Comparison of ENCODE assay signal across 13 cellular contexts in the genomic region with DNA sequence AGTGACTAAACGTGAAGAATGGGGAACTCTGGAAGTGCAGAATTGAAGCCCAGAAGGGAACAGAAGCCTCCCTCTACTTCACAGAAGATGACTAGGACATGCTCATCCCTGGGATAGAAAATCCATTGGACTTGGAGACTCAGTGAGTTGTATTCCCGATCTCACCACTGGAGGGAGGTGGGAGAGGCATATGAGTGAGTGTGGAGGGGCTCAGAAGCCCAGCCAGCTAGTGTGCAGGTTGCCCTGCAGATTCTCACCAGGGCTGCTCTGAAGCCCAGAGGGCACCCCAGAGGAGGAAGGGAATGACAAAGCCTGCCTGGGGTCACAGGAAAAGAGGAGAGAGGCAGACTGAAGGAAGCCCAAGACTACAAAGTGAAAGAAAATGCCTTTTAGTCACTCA. TPM values are rescaled to one million over a fixed set of nuclear protein-coding genes. Genes with fewer than 3 reads are reported as not detected.
A peak's percentile ranks its signal among the peaks of the same experiment; 100 is the strongest.
DNase-seq lines count a peak whose midpoint lies in the region; ATAC-seq, FAIRE-seq and TF ChIP-seq lines count a peak whose summit lies in the region.
"Had no signal": no experiment of that assay in that cellular context is flagged by ENCODE, and none has a peak within 500 bp of the region (broad histone marks: within the 10 kb centered on the region; RNA-seq: fewer than 3 reads in every experiment).

No MANE protein-coding gene starts in this region.

- no peaks in the 10 kb centered on the region for H3K9me1 ChIP-seq in keratinocyte (ENCODE audit: control insufficient read depth, extremely low read depth, insufficient read depth, low read length)

- no peaks in the 10 kb centered on the region for H3K36me3 ChIP-seq in keratinocyte (ENCODE audit: control insufficient read depth in 2 of 2, extremely low read depth in 1 of 2, insufficient read depth in 2 of 2, low read length in 2 of 2)

- no peak overlapping the region for H3K4me3 ChIP-seq in keratinocyte (ENCODE audit: control insufficient read depth in 2 of 3, extremely low read depth in 1 of 3, insufficient read depth in 2 of 3, low read depth in 1 of 3, low read length in 3 of 3)

- no peaks in the 10 kb centered on the region for H3K79me2 ChIP-seq in keratinocyte (ENCODE audit: control insufficient read depth, insufficient read depth, low read length)

- TF ChIP-seq CTCF in AG09319 (IDR thresholded peaks at IDR 0.05; ENCODE audit: low read depth, low read length) (peak; percentile 13), keratinocyte (optimal IDR thresholded peaks at IDR 0.05 in 1 of 3, IDR thresholded peaks at IDR 0.05 in 1 of 3, conservative IDR thresholded peaks at IDR 0.05 in 1 of 3; ENCODE audit: extremely low read depth in 1 of 3, insufficient read depth in 2 of 3, low read length in 3 of 3) (peak; percentile 32 to 54 (median 40))

- dilution Hi-C loops in keratinocyte (cut with MboI; ENCODE audit: extremely low pct_ligation_motif_present, low sequenced_read_pairs): no loop called here

- H4K20me1 ChIP-seq in keratinocyte (ENCODE audit: control insufficient read depth, extremely low read depth, insufficient read depth, low read length): no peaks in the 10 kb centered on the region

- FAIRE-seq in keratinocyte (lab: Jason Lieb, UNC): no peak
- FAIRE-seq: GM18507 had no signal

- peaks cover 22% of the 10 kb centered on the region for H3K4me1 ChIP-seq in keratinocyte (ENCODE audit: control insufficient read depth, extremely low read depth, insufficient read depth, low read length)

- DNase-seq in AG09319 (ENCODE audit: extremely low read depth, low read depth) (no peak), HEK293T (ENCODE audit: extremely low spot score) (peak; percentile 76), astrocyte of the hippocampus (ENCODE audit: low read depth, low spot score) (peak; percentile 24), keratinocyte (ENCODE audit: low read depth, low spot score) (no peak), Right ventricle myocardium superior (no peak)
- DNase-seq: activated CD4-positive, alpha-beta T cell treated with anti-CD3 and anti-CD28 coated beads for 1 hour; CD8-positive, alpha-beta memory T cell; NCI-H1694 treated with DMSO at 0.1 percent for 48 hours had no signal

- POLR2A ChIA-PET in HEK293T (lab: Yijun Ruan, JAX): no interaction called here

- no peaks in the 10 kb centered on the region for H3K9me3 ChIP-seq in keratinocyte (ENCODE audit: control insufficient read depth, low read depth, low read length)

- peaks cover 82% of the 10 kb centered on the region for H3K27me3 ChIP-seq in keratinocyte (ENCODE audit: control insufficient read depth, extremely low read depth, insufficient read depth, low read length)

- ATAC-seq in HG03139 (IDR thresholded peaks at IDR 0.05; ENCODE audit: unreplicated experiment) (no peak), Right ventricle myocardium superior (ENCODE audit: poor library complexity) (no peak), GM18873 (IDR thresholded peaks at IDR 0.05; ENCODE audit: low FRiP score, unreplicated experiment) (no peak), HG02981 (IDR thresholded peaks at IDR 0.05; ENCODE audit: unreplicated experiment) (no peak)
- ATAC-seq: Right ventricle myocardium inferior had no signal

- intact Hi-C loops in Right ventricle myocardium superior (cut with DNase I): no loop called here

- H3K27ac ChIP-seq in keratinocyte (ENCODE audit: control insufficient read depth, insufficient read depth, low read length): no peak overlapping the region

- H3K4me2 ChIP-seq in keratinocyte (ENCODE audit: control insufficient read depth, extremely low read depth, insufficient read depth, low read depth, low read length): no peak overlapping the region

- no peak overlapping the region for H2AFZ ChIP-seq in keratinocyte (ENCODE audit: control insufficient read depth, low read length)

- CTCF ChIA-PET in HEK293T (lab: Yijun Ruan, JAX): no interaction called here

- H3K9ac ChIP-seq in keratinocyte (ENCODE audit: control insufficient read depth, extremely low read depth, insufficient read depth, low read length): no peak overlapping the region

TF ChIP-seq in HEK293T, 16 proteins besides CTCF, POLR2A, EP300 and RAD21:
- TF ChIP-seq LEF1 (IDR thresholded peaks at IDR 0.05; ENCODE audit: borderline replicate concordance): no peak
- no peak for TF ChIP-seq ELF4 (IDR thresholded peaks at IDR 0.05)
- no peak for TF ChIP-seq TARDBP (IDR thresholded peaks at IDR 0.05)
- no peak for TF ChIP-seq HDGF (IDR thresholded peaks at IDR 0.05; ENCODE audit: borderline replicate concordance)
- TF ChIP-seq FOXA1 (IDR thresholded peaks at IDR 0.05): no peak
- no peak for TF ChIP-seq NFRKB (IDR thresholded peaks at IDR 0.05)
- no peak for TF ChIP-seq ZNF384 (IDR thresholded peaks at IDR 0.05)
- TF ChIP-seq BHLHE40 (IDR thresholded peaks at IDR 0.05; ENCODE audit: borderline replicate concordance): no peak
- no peak for TF ChIP-seq FOXK2 (IDR thresholded peaks at IDR 0.05)
- no peak for TF ChIP-seq SUZ12 (IDR thresholded peaks at IDR 0.05)
- no peak for TF ChIP-seq L3MBTL2 (conservative IDR thresholded peaks at IDR 0.05)
- TF ChIP-seq FOXM1 (IDR thresholded peaks at IDR 0.05; ENCODE audit: borderline replicate concordance): no peak
- no peak for TF ChIP-seq ARNT (IDR thresholded peaks at IDR 0.05)
- no peak for TF ChIP-seq CTBP1 (IDR thresholded peaks at IDR 0.05; ENCODE audit: borderline replicate concordance)
- TF ChIP-seq, protein P1, sequence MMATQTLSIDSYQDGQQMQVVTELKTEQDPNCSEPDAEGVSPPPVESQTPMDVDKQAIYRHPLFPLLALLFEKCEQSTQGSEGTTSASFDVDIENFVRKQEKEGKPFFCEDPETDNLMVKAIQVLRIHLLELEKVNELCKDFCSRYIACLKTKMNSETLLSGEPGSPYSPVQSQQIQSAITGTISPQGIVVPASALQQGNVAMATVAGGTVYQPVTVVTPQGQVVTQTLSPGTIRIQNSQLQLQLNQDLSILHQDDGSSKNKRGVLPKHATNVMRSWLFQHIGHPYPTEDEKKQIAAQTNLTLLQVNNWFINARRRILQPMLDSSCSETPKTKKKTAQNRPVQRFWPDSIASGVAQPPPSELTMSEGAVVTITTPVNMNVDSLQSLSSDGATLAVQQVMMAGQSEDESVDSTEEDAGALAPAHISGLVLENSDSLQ (IDR thresholded peaks at IDR 0.05): no peak
- no peak for TF ChIP-seq SP1 (IDR thresholded peaks at IDR 0.05)
TF ChIP-seq in HEK293T: peak in this region for 0.

RNA-seq across cellular contexts. Expression of a gene that starts 42.1 kb away (rescaled TPM):
- polyA plus RNA-seq in keratinocyte: 108 to 177 TPM (median 123 TPM) in 3 replicates
- 103 TPM for polyA plus RNA-seq in keratinocyte (2011; ENCODE audit: low read depth)
- 77.7 and 98.8 TPM in 2 replicates for polyA plus RNA-seq in keratinocyte (2011; cell fraction: cytosol; rRNA removed)
- polyA plus RNA-seq in keratinocyte (2011; cell fraction: nucleus; rRNA removed): 209 and 216 TPM in 2 replicates
- 127 and 177 TPM in 2 replicates for polyA plus RNA-seq in keratinocyte (2012; ENCODE audit: low replicate concordance)
- polyA minus RNA-seq in keratinocyte: 97.8 to 136 TPM (median 115 TPM) in 3 replicates
- 130 TPM for polyA minus RNA-seq in keratinocyte (2011; cell fraction: cytosol; rRNA and poly(A)+ RNA removed)
- 141 and 156 TPM in 2 replicates for polyA minus RNA-seq in keratinocyte (2011; cell fraction: nucleus; rRNA and poly(A)+ RNA removed)
- 145 TPM for total RNA-seq in Right ventricle myocardium superior

Comparison
In these comparisons a context has a peak if more than half of its experiments do, and no peak if none do; other contexts are left out.
1. DNase-seq: peak in HEK293T (single experiment) and astrocyte of the hippocampus (single experiment); none in AG09319 (single experiment), keratinocyte (single experiment) and Right ventricle myocardium superior (single experiment).